In genomic region chr5:399296-400281, GRCh38 we compare ENCODE assay signal across 8 cellular contexts. TPM values are rescaled to one million over a fixed set of nuclear protein-coding genes. Genes with fewer than 3 reads are reported as not detected.
A peak's percentile ranks its signal among the peaks of the same experiment; 100 is the strongest.
DNase-seq lines count a peak whose midpoint lies in the region; ATAC-seq and TF ChIP-seq lines count a peak whose summit lies in the region.

No MANE protein-coding gene starts in this region.

- H3K4me3 ChIP-seq in fibroblast of villous mesenchyme (ENCODE audit: low read depth, low read length): peak overlapping the region; percentile 16
- no peak overlapping the region for H3K4me3 ChIP-seq in neuron (ENCODE audit: low read length)

- peak; percentile 73 for ATAC-seq in HG03159 (IDR thresholded peaks at IDR 0.05; ENCODE audit: unreplicated experiment)

- DNase-seq in CD14-positive monocyte (ENCODE audit: low spot score): peak; percentile 89
- peak; percentile 75 for DNase-seq in GM19238 (ENCODE audit: insufficient read length, low spot score)
- DNase-seq in NCI-H2196 (lab: John Stamatoyannopoulos, UW; ENCODE audit: unreplicated experiment): peak; percentile 87
- DNase-seq in activated CD8-positive, alpha-beta memory T cell treated with anti-CD3 and anti-CD28 coated beads for 48 hours (ENCODE audit: low read depth in 2 of 3, low spot score in 2 of 3): peak in 2 of 3 experiments; percentile 57 to 63
- DNase-seq in fibroblast of villous mesenchyme (ENCODE audit: low read depth): peak; percentile 89
- peak; percentile 81 for DNase-seq in ureter (ENCODE audit: low spot score)

- no peaks in the 10 kb centered on the region for H3K9me3 ChIP-seq in neuron (ENCODE audit: low read length)

- peak overlapping the region in 6 of 7 donors; percentile 66 to 91 (median 83) for H3K27ac Mint-ChIP-seq in CD14-positive monocyte

- no peaks in the 10 kb centered on the region for H3K36me3 ChIP-seq in neuron (ENCODE audit: insufficient read depth, low read length)

- peaks cover 40% of the 10 kb centered on the region for H3K4me1 ChIP-seq in neuron (ENCODE audit: insufficient read depth, low read length)

- intact Hi-C loops in CD14-positive monocyte (cut with micrococcal nuclease): no loop called here

- H3K9me3 Mint-ChIP-seq in CD14-positive monocyte: peaks cover 0 to 4% (median 2%) of the 10 kb centered on the region in 7 donors

- no peaks in the 10 kb centered on the region for H3K36me3 Mint-ChIP-seq in CD14-positive monocyte

- no peaks in the 10 kb centered on the region for H3K27me3 ChIP-seq in neuron (ENCODE audit: insufficient read depth, low read length)

- peaks cover 7 to 21% (median 20%) of the 10 kb centered on the region in 3 donors for H3K27me3 Mint-ChIP-seq in CD14-positive monocyte (ENCODE audit: low read depth in 3 of 3)

- H3K4me1 Mint-ChIP-seq in CD14-positive monocyte: peaks cover 17% of the 10 kb centered on the region

- TF ChIP-seq CTCF in CD14-positive monocyte (IDR thresholded peaks at IDR 0.05): no peak
- TF ChIP-seq CTCF in fibroblast of villous mesenchyme (IDR thresholded peaks at IDR 0.05; ENCODE audit: insufficient read depth, low read depth, low read length): no peak

- peak overlapping the region in 1 of 2 donors; percentile 85 for H3K4me3 Mint-ChIP-seq in CD14-positive monocyte

- peak overlapping the region; percentile 6 for H2AFZ ChIP-seq in neuron (ENCODE audit: low read depth, low read length)

RNA-seq across cellular contexts. Expression of gene EXOC3, which starts 43.4 kb away (rescaled TPM):
- 10 to 100 TPM; 33.2 to 53.8 TPM for polyA plus RNA-seq in CD14-positive monocyte
- total RNA-seq in fibroblast of villous mesenchyme (31.2 and 32.4 TPM in 2 replicates), ureter (63.3 TPM)
